ENCODE assay signal across 8 cellular contexts in genomic region chr15:42608110-42608531, GRCh38. TPM values are rescaled to one million over a fixed set of nuclear protein-coding genes. Genes with fewer than 3 reads are reported as not detected.
A peak's percentile ranks its signal among the peaks of the same experiment; 100 is the strongest.
DNase-seq lines count a peak whose midpoint lies in the region; ATAC-seq and TF ChIP-seq lines count a peak whose summit lies in the region.

No MANE protein-coding gene starts in this region.

- TF ChIP-seq CTCF in NB4 (IDR thresholded peaks at IDR 0.05; ENCODE audit: low read depth, low read length) (no peak), natural killer cell (IDR thresholded peaks at IDR 0.05) (no peak)

- no peaks in the 10 kb centered on the region for H3K9me3 Mint-ChIP-seq in activated T-cell treated with anti-CD3 and anti-CD28 coated beads, Interleukin-2, amount 50 U/mL, for 72 hours
- H3K9me3 Mint-ChIP-seq in natural killer cell: no peaks in the 10 kb centered on the region

- no peaks in the 10 kb centered on the region for H3K36me3 Mint-ChIP-seq in activated T-cell treated with anti-CD3 and anti-CD28 coated beads, Interleukin-2, amount 50 U/mL, for 72 hours (ENCODE audit: insufficient read depth in 2 of 2)
- no peaks in the 10 kb centered on the region for H3K36me3 Mint-ChIP-seq in natural killer cell

- H3K27ac Mint-ChIP-seq in activated T-cell treated with anti-CD3 and anti-CD28 coated beads, Interleukin-2, amount 50 U/mL, for 72 hours: peak overlapping the region; percentile 5
- H3K27ac Mint-ChIP-seq in natural killer cell: peak overlapping the region; percentile 76 to 86

- peaks cover 55% of the 10 kb centered on the region for H3K4me1 Mint-ChIP-seq in activated T-cell treated with anti-CD3 and anti-CD28 coated beads, Interleukin-2, amount 50 U/mL, for 72 hours (ENCODE audit: low read depth)
- H3K4me1 Mint-ChIP-seq in natural killer cell: peaks cover 46 to 50% of the 10 kb centered on the region in 2 donors

- peak; percentile 74 to 88 for ATAC-seq in activated T-cell treated with anti-CD3 and anti-CD28 coated beads, Interleukin-2, amount 50 U/mL, for 72 hours (replicated peaks in 1 of 2)
- ATAC-seq in natural killer cell (peak; percentile 58 to 83 (median 77)), HG02852 (IDR thresholded peaks at IDR 0.05; ENCODE audit: unreplicated experiment) (no peak), HG02970 (IDR thresholded peaks at IDR 0.05; ENCODE audit: low FRiP score, unreplicated experiment) (no peak)

- peak; percentile 50 for DNase-seq in activated gamma-delta T cell treated with Interleukin-2 at 50 U/mL for 16 hours
- no peak for DNase-seq in activated gamma-delta T cell (lab: John Stamatoyannopoulos, UW)
- peak; percentile 96 for DNase-seq in NB4 (ENCODE audit: low read depth)
- DNase-seq in activated T-cell treated with anti-CD3 and anti-CD28 coated beads, Interleukin-2, amount 50 U/mL, for 72 hours: peak; percentile 64 to 74
- peak; percentile 61 for DNase-seq in natural killer cell
- no peak for DNase-seq in COR-L47 (lab: John Stamatoyannopoulos, UW)

- intact Hi-C loops in natural killer cell (cut with micrococcal nuclease): loop anchor here (1.0 to 5.0 kb wide), 3 partner anchors 27 to 61 kb away; partner anchors contain the start of genes HAUS2, LRRC57 and STARD9

- H3K4me3 ChIP-seq in NB4 (ENCODE audit: low read depth, low read length): peak overlapping the region; percentile 8

- no peak for TF ChIP-seq POLR2A in NB4 (IDR thresholded peaks at IDR 0.05; ENCODE audit: extremely low read depth, insufficient read length)

- H3K4me3 Mint-ChIP-seq in activated T-cell treated with anti-CD3 and anti-CD28 coated beads, Interleukin-2, amount 50 U/mL, for 72 hours: peak overlapping the region; percentile 62 to 78
- H3K4me3 Mint-ChIP-seq in natural killer cell: peak overlapping the region; percentile 84

- H3K27me3 Mint-ChIP-seq in activated T-cell treated with anti-CD3 and anti-CD28 coated beads, Interleukin-2, amount 50 U/mL, for 72 hours (ENCODE audit: low read depth): no peaks in the 10 kb centered on the region
- no peaks in the 10 kb centered on the region for H3K27me3 Mint-ChIP-seq in natural killer cell (ENCODE audit: low read depth in 2 of 2)

RNA-seq across cellular contexts. Expression of gene STARD9, which starts 32.7 kb away (rescaled TPM):
- total RNA-seq in activated T-cell treated with anti-CD3 and anti-CD28 coated beads, Interleukin-2, amount 50 U/mL, for 72 hours: 1 to 10 TPM; 5.1 to 6.3 TPM
- 10 to 100 TPM; 20.0 to 22.5 (median 20.1) TPM for total RNA-seq in natural killer cell

RNA-seq across cellular contexts. Expression of gene HAUS2, which starts 59.5 kb away (rescaled TPM):
- total RNA-seq in activated T-cell treated with anti-CD3 and anti-CD28 coated beads, Interleukin-2, amount 50 U/mL, for 72 hours: 10 to 100 TPM; 32.1 to 43.6 TPM
- 10 to 100 TPM; 24.9 to 26.2 (median 26.1) TPM for total RNA-seq in natural killer cell

RNA-seq across cellular contexts. Expression of gene LRRC57, which starts 59.5 kb away (rescaled TPM):
- total RNA-seq in activated T-cell treated with anti-CD3 and anti-CD28 coated beads, Interleukin-2, amount 50 U/mL, for 72 hours: 10 to 100 TPM; 26.2 to 29.3 TPM
- 10 to 100 TPM; 29.4 to 43.9 (median 29.4) TPM for total RNA-seq in natural killer cell

Comparison
In these comparisons a context has a peak if more than half of its experiments do, and no peak if none do; other contexts are left out.
1. DNase-seq: peak in activated gamma-delta T cell treated with Interleukin-2 at 50 U/mL for 16 hours (single experiment), NB4 (single experiment), activated T-cell treated with anti-CD3 and anti-CD28 coated beads, Interleukin-2, amount 50 U/mL, for 72 hours (2 of 2) and natural killer cell (single experiment); none in activated gamma-delta T cell (single experiment) and COR-L47 (single experiment).
2. ATAC-seq: peak in activated T-cell treated with anti-CD3 and anti-CD28 coated beads, Interleukin-2, amount 50 U/mL, for 72 hours (2 of 2) and natural killer cell (3 of 3); none in HG02852 (single experiment) and HG02970 (single experiment).